14 cellular contexts compared by ENCODE assay signal in genomic region chr9:20227166-20227874, GRCh38.
DNase-seq lines count a peak whose midpoint lies in the region; ATAC-seq and TF ChIP-seq lines count a peak whose summit lies in the region.
"Had no signal": no experiment of that assay in that cellular context is flagged by ENCODE, and none has a peak within 500 bp of the region (broad histone marks: within the 10 kb centered on the region; RNA-seq: fewer than 3 reads in every experiment).

No MANE protein-coding gene starts in this region.

- ATAC-seq in body of pancreas (peak; percentile 33), HG02981 (IDR thresholded peaks at IDR 0.05; ENCODE audit: unreplicated experiment) (no peak)
- ATAC-seq: GM12878 had no signal

- intact Hi-C loops in body of pancreas (cut with DNase I) (no loop called here), esophagus squamous epithelium (cut with DNase I) (no loop called here)

- 18% methylated on average over 2 of the region's 2 CpGs for WGBS in body of pancreas, 2 donors
- 27 to 35% methylated on average over 2 of the region's 2 CpGs for WGBS in esophagus squamous epithelium, 2 donors

- H3K4me3 ChIP-seq in body of pancreas (no peak overlapping the region), fibroblast of the aortic adventitia (ENCODE audit: low read depth, low read length) (no peak overlapping the region), esophagus squamous epithelium (no peak overlapping the region)
- H3K4me3 ChIP-seq: GM12878 had no signal

- H3K27ac ChIP-seq in body of pancreas (no peak overlapping the region), esophagus squamous epithelium (no peak overlapping the region)
- H3K27ac ChIP-seq: C4-2B had no signal

- TF ChIP-seq CTCF in body of pancreas (IDR thresholded peaks at IDR 0.05) (no peak), fibroblast of the aortic adventitia (IDR thresholded peaks at IDR 0.05; ENCODE audit: insufficient read depth, low read length) (no peak), esophagus squamous epithelium (IDR thresholded peaks at IDR 0.05) (no peak)

- peak; percentile 41 for DNase-seq in amniotic epithelial cell (ENCODE audit: low read depth)
- peak in 2 of 4 donors; percentile 12 to 30 for DNase-seq in body of pancreas
- peak; percentile 2 for DNase-seq in fibroblast of the aortic adventitia (ENCODE audit: low read depth)
- peak; percentile 47 for DNase-seq in stromal cell of bone marrow (ENCODE audit: low read depth)
- DNase-seq in esophagus squamous epithelium (lab: John Stamatoyannopoulos, UW): no peak
- DNase-seq in RPMI8226: no peak
- DNase-seq: BE2C; CD4-positive, alpha-beta memory T cell; DMS79; HCEC 1CT; HFFc6 had no signal

- H3K27me3 ChIP-seq in body of pancreas: no peaks in the 10 kb centered on the region
- H3K27me3 ChIP-seq in esophagus squamous epithelium: no peaks in the 10 kb centered on the region
- H3K27me3 ChIP-seq: BE2C had no signal

- no peak for TF ChIP-seq POLR2A in body of pancreas (IDR thresholded peaks at IDR 0.05)
- no peak for TF ChIP-seq POLR2A in esophagus squamous epithelium (IDR thresholded peaks at IDR 0.05)

- H3K9me3 ChIP-seq in body of pancreas (no peaks in the 10 kb centered on the region), esophagus squamous epithelium (no peaks in the 10 kb centered on the region)
- H3K9me3 ChIP-seq: BE2C had no signal

- peaks cover 13% of the 10 kb centered on the region for H3K4me1 ChIP-seq in body of pancreas
- peaks cover 0 to 18% (median 0%) of the 10 kb centered on the region in 3 donors for H3K4me1 ChIP-seq in esophagus squamous epithelium
- H3K4me1 ChIP-seq: BE2C had no signal

- no peaks in the 10 kb centered on the region for H3K36me3 ChIP-seq in body of pancreas (replicated peaks in 1 of 2; ENCODE audit: insufficient read depth in 1 of 2, low read depth in 2 of 2)
- H3K36me3 ChIP-seq in esophagus squamous epithelium: no peaks in the 10 kb centered on the region
- H3K36me3 ChIP-seq: BE2C had no signal

Comparison
In these comparisons a context has a peak if more than half of its experiments do, and no peak if none do; other contexts are left out.
1. DNase-seq: peak in amniotic epithelial cell (single experiment), fibroblast of the aortic adventitia (single experiment) and stromal cell of bone marrow (single experiment); none in esophagus squamous epithelium (single experiment) and RPMI8226 (single experiment).